In the genomic region with DNA sequence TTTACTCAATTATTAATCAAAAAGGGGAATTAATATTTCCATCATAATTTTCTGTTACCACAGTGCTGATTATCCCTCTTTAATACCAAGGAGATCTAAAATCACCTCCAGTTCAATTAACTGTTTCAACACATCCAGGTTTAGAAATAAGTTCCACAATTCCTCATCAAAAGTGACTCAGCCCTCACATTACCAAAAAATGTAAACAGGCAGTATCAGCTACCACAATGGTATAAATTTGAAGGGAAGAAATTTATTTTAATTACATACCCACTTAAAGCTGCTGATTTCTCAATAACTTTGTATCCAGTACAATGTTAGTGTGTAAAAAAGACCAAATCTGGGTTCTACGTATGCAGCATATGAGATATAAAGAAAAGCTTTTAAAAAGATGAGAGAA, we compare ENCODE assay signal across 1 cellular context.
TF ChIP-seq lines count a peak whose summit lies in the region.

No MANE protein-coding gene starts in this region.

TF ChIP-seq in SK-N-SH, 30 proteins besides CTCF, POLR2A, EP300 and RAD21 (continued from another document):
- TF ChIP-seq, protein P1, sequence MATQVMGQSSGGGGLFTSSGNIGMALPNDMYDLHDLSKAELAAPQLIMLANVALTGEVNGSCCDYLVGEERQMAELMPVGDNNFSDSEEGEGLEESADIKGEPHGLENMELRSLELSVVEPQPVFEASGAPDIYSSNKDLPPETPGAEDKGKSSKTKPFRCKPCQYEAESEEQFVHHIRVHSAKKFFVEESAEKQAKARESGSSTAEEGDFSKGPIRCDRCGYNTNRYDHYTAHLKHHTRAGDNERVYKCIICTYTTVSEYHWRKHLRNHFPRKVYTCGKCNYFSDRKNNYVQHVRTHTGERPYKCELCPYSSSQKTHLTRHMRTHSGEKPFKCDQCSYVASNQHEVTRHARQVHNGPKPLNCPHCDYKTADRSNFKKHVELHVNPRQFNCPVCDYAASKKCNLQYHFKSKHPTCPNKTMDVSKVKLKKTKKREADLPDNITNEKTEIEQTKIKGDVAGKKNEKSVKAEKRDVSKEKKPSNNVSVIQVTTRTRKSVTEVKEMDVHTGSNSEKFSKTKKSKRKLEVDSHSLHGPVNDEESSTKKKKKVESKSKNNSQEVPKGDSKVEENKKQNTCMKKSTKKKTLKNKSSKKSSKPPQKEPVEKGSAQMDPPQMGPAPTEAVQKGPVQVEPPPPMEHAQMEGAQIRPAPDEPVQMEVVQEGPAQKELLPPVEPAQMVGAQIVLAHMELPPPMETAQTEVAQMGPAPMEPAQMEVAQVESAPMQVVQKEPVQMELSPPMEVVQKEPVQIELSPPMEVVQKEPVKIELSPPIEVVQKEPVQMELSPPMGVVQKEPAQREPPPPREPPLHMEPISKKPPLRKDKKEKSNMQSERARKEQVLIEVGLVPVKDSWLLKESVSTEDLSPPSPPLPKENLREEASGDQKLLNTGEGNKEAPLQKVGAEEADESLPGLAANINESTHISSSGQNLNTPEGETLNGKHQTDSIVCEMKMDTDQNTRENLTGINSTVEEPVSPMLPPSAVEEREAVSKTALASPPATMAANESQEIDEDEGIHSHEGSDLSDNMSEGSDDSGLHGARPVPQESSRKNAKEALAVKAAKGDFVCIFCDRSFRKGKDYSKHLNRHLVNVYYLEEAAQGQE (IDR thresholded peaks at IDR 0.05; ENCODE audit: low read depth, low read length) = no peak
- TF ChIP-seq TCF12 (IDR thresholded peaks at IDR 0.05) = no peak
